6 cellular contexts compared by ENCODE assay signal in genomic region chr14:22822017-22822618, GRCh38. TPM values are rescaled to one million over a fixed set of nuclear protein-coding genes. Genes with fewer than 3 reads are reported as not detected.
DNase-seq lines count a peak whose midpoint lies in the region; ATAC-seq and TF ChIP-seq lines count a peak whose summit lies in the region.

No MANE protein-coding gene starts in this region.

- peaks cover 21% of the 10 kb centered on the region for H3K36me3 Mint-ChIP-seq in Caco-2 (ENCODE audit: insufficient read depth, unreplicated experiment)

- H3K4me3 ChIP-seq in Caco-2 (ENCODE audit: low read depth, low read length) = peak overlapping the region; percentile 39
- peak overlapping the region; percentile 55 for H3K4me3 ChIP-seq in adipocyte (ENCODE audit: low read length)
- H3K4me3 ChIP-seq in muscle layer of duodenum (ENCODE audit: low read depth in 1 of 2, low read length in 2 of 2) = peak overlapping the region; percentile 54 to 62

- H3K9me3 ChIP-seq in Caco-2 (no peaks in the 10 kb centered on the region), adipocyte (ENCODE audit: control insufficient read depth, low read length) (no peaks in the 10 kb centered on the region), muscle layer of duodenum (ENCODE audit: control insufficient read depth in 1 of 2, low read length in 2 of 2) (no peaks in the 10 kb centered on the region)

- POLR2A ChIA-PET in Caco-2 (lab: Charles Lee) = interaction anchor here (0.6 to 2.3 kb wide), 14 partner anchors 8 to 249 kb away, joined by 3 to 18 read pairs (median 6); partner anchors contain the start of genes DAD1, MMP14, MRPL52 and OXA1L

- peak overlapping the region; percentile 79 for H3K4me3 Mint-ChIP-seq in Caco-2 (ENCODE audit: unreplicated experiment)

- BruUV-seq in Caco-2 (replicated peaks; lab: Mats Ljungman, UMichigan) = TSS peak; percentile 69

- H3K27ac Mint-ChIP-seq in Caco-2 (ENCODE audit: unreplicated experiment) = peak overlapping the region; percentile 94

- DNase-seq in Caco-2 (peak; percentile 67 to 90), adipocyte (ENCODE audit: low read depth) (no peak), kidney tubule cell (ENCODE audit: low spot score) (no peak), occipital lobe (lab: John Stamatoyannopoulos, UW) (no peak)

- H3K27me3 ChIP-seq in Caco-2 (replicated peaks; ENCODE audit: control insufficient read depth, insufficient read depth, low read length) = no peaks in the 10 kb centered on the region
- no peaks in the 10 kb centered on the region for H3K27me3 ChIP-seq in adipocyte (replicated peaks; ENCODE audit: control insufficient read depth, insufficient read depth, low read length)
- no peaks in the 10 kb centered on the region for H3K27me3 ChIP-seq in muscle layer of duodenum (ENCODE audit: low read depth, low read length)

- TF ChIP-seq CTCF in Caco-2 (IDR thresholded peaks at IDR 0.05; ENCODE audit: insufficient read depth in 1 of 2, low read depth in 1 of 2, low read length in 1 of 2, severe bottlenecking in 1 of 2, unreplicated experiment in 1 of 2) = no peak

- H3K9me3 Mint-ChIP-seq in Caco-2 (ENCODE audit: unreplicated experiment) = no peaks in the 10 kb centered on the region

- no peaks in the 10 kb centered on the region for H3K27me3 Mint-ChIP-seq in Caco-2 (ENCODE audit: insufficient read depth, unreplicated experiment)

- intact Hi-C loops in Caco-2 (cut with micrococcal nuclease; ENCODE audit: unreplicated experiment) = loop anchor here (2.0 to 5.0 kb wide), 3 partner anchors 15 to 155 kb away; partner anchors contain the start of genes MMP14 and RBM23

- H3K36me3 ChIP-seq in Caco-2 (ENCODE audit: control insufficient read depth, insufficient read depth, low read length) = no peaks in the 10 kb centered on the region
- no peaks in the 10 kb centered on the region for H3K36me3 ChIP-seq in adipocyte (ENCODE audit: control insufficient read depth, insufficient read depth, low read length, severe bottlenecking)
- H3K36me3 ChIP-seq in muscle layer of duodenum (ENCODE audit: control insufficient read depth in 1 of 2, insufficient read depth in 2 of 2, low read length in 2 of 2) = peaks cover 0 to 3% of the 10 kb centered on the region in 2 donors

- H3K9ac ChIP-seq in adipocyte (ENCODE audit: low read length) = peak overlapping the region; percentile 66

- H3K4me1 ChIP-seq in Caco-2 (peaks cover 66% of the 10 kb centered on the region), adipocyte (ENCODE audit: control insufficient read depth, insufficient read depth, low read length) (peaks cover 35% of the 10 kb centered on the region), muscle layer of duodenum (ENCODE audit: control insufficient read depth in 1 of 2, insufficient read depth in 2 of 2, low read length in 2 of 2) (peaks cover 15 to 25% of the 10 kb centered on the region in 2 donors)

- CTCF ChIA-PET in Caco-2 (lab: Charles Lee) = interaction anchor here (0.6 to 3.1 kb wide), 16 partner anchors 9 to 559 kb away, joined by 3 to 50 read pairs (median 5); partner anchors contain the start of genes LRP10, MMP14 and OXA1L

- no peak for ATAC-seq in GM21619 (IDR thresholded peaks at IDR 0.05; ENCODE audit: unreplicated experiment)

- peaks cover 45% of the 10 kb centered on the region for H3K4me1 Mint-ChIP-seq in Caco-2 (ENCODE audit: low read depth, unreplicated experiment)

- peak overlapping the region; percentile 51 for H3K27ac ChIP-seq in muscle layer of duodenum (ENCODE audit: low read length)

RNA-seq across cellular contexts. Expression of gene SLC7A7, which starts 6.9 kb away (rescaled TPM):
- total RNA-seq in Caco-2 (2022) = 380 and 443 TPM in 2 replicates
- total RNA-seq in occipital lobe = 3.3 TPM

RNA-seq across cellular contexts. Expression of gene MRPL52, which starts 7.6 kb away (rescaled TPM):
- 149 TPM in 2 replicates for total RNA-seq in Caco-2 (2022)
- 16.4 TPM for total RNA-seq in occipital lobe

RNA-seq across cellular contexts. Expression of gene MMP14, which starts 14.3 kb away (rescaled TPM):
- total RNA-seq in Caco-2 (2022) = 57.2 and 62.9 TPM in 2 replicates
- total RNA-seq in occipital lobe = 8.3 TPM

RNA-seq across cellular contexts. Expression of gene LRP10, which starts 49.4 kb away (rescaled TPM):
- total RNA-seq in Caco-2 (2022) (29.6 and 34.0 TPM in 2 replicates), occipital lobe (3.4 TPM)

RNA-seq across cellular contexts. Expression of gene OXA1L, which starts 55.6 kb away (rescaled TPM):
- total RNA-seq in Caco-2 (2022) = 110 and 116 TPM in 2 replicates
- total RNA-seq in occipital lobe = 33.5 TPM

Comparison
In these comparisons a context has a peak if more than half of its experiments do, and no peak if none do; other contexts are left out.
1. DNase-seq: peak in Caco-2 (2 of 2); none in adipocyte (single experiment), kidney tubule cell (single experiment) and occipital lobe (single experiment).
2. RNA of gene SLC7A7, which starts 6.9 kb away (total RNA-seq): 380 to 443 TPM in Caco-2; 3.3 TPM in occipital lobe (single experiment); every median in the first group is over 10 times any median in the second.
3. Peak in every context shown above with its lines, with median percentiles within 50 percentile points of each other: H3K4me3 ChIP-seq.